Comparison of ENCODE assay signal across 30 cellular contexts in the genomic region with DNA sequence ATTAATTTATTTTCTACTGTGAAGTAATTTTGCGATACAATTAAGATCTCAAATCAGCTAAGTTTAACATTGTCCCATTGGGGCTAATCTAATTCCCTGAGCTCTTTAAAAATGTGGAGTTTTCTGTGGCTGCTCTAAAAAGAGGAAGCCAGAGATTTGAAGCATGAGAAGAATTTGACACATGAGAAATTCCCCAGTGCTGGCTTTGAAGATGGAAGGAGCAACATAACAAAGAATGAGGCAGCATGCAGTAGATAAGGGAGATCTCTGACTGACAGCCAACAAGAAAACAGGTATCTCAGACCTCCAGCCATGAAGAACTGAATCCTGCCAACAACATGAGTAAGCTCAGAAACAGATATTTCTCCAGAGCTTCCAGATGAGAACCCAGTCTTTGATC.
DNase-seq lines count a peak whose midpoint lies in the region; ATAC-seq, FAIRE-seq and TF ChIP-seq lines count a peak whose summit lies in the region.
"Had no signal": no experiment of that assay in that cellular context is flagged by ENCODE, and none has a peak within 500 bp of the region (broad histone marks: within the 10 kb centered on the region; RNA-seq: fewer than 3 reads in every experiment).

No MANE protein-coding gene starts in this region.

- peaks cover 21% of the 10 kb centered on the region; the same call in 2 of the 3 replicates for H3K4me1 Mint-ChIP-seq in GM23338
- H3K4me1 Mint-ChIP-seq: activated CD4-positive, alpha-beta memory T cell treated with anti-CD3 and anti-CD28 coated beads, Interleukin-2, amount 10 ng/mL, durations not matched to agents 7 days and 5 days; B cell; CD4-positive, alpha-beta memory T cell had no signal

- TF ChIP-seq CTCF in GM23338 (conservative IDR thresholded peaks at IDR 0.05; ENCODE audit: low read depth in 2 of 2) (no peak), K562 (IDR thresholded peaks at IDR 0.05 in 2 of 3, conservative IDR thresholded peaks at IDR 0.05 in 1 of 3; ENCODE audit: insufficient read depth in 2 of 3, low read depth in 1 of 3, low read length in 3 of 3) (no peak), gastroesophageal sphincter (IDR thresholded peaks at IDR 0.05) (no peak), omental fat pad (IDR thresholded peaks at IDR 0.05) (no peak)

- 0% methylated on average over 1 of the region's 1 CpG for WGBS in K562 (ENCODE audit: insufficient coverage, low coverage, missing lambda C conversion rate)
- 82 to 100% methylated on average over 1 of the region's 1 CpG for WGBS in gastroesophageal sphincter (ENCODE audit: low coverage in 1 of 2), 2 donors

- FAIRE-seq in K562 (lab: Jason Lieb, UNC) = no peak

- H3K4me2 ChIP-seq in GM23338 = no peak overlapping the region
- H3K4me2 ChIP-seq in K562 (ENCODE audit: insufficient read depth, low read length) = no peak overlapping the region

- in situ Hi-C loops in K562 (cut with MboI) = no loop called here

- H3K36me3 ChIP-seq in GM23338 (ENCODE audit: insufficient read depth) (no peaks in the 10 kb centered on the region), K562 (ENCODE audit: control insufficient read depth, insufficient read depth, low read length) (no peaks in the 10 kb centered on the region), gastroesophageal sphincter (no peaks in the 10 kb centered on the region)
- H3K36me3 ChIP-seq: lower lobe of right lung, SJSA1, transverse colon had no signal

- H3K9me2 ChIP-seq in GM23338 (ENCODE audit: insufficient read depth) = no peaks in the 10 kb centered on the region

- no peak overlapping the region for H3K4me3 Mint-ChIP-seq in GM23338
- H3K4me3 Mint-ChIP-seq: activated CD4-positive, alpha-beta memory T cell treated with anti-CD3 and anti-CD28 coated beads, Interleukin-2, amount 10 ng/mL, durations not matched to agents 7 days and 5 days; B cell; CD4-positive, alpha-beta memory T cell; effector memory CD8-positive, alpha-beta T cell; natural killer cell treated with Interleukin-12 subunit alpha and Interleukin-12 subunit beta and Interleukin-15 and Interleukin-18, amount 100 ng/mL, for 72 hours had no signal

- no peaks in the 10 kb centered on the region for H3K9me1 ChIP-seq in K562 (ENCODE audit: control insufficient read depth, insufficient read depth, low read length)

- H3F3A ChIP-seq in GM23338 (replicated peaks; ENCODE audit: low read depth) = no peaks in the 10 kb centered on the region

- TF ChIP-seq EP300 in K562 (IDR thresholded peaks at IDR 0.05; ENCODE audit: low read length) (no peak), gastroesophageal sphincter (IDR thresholded peaks at IDR 0.05) (no peak)

- H3K27me3 Mint-ChIP-seq in GM23338 (ENCODE audit: insufficient read depth, low read depth, poor library complexity) = no peaks in the 10 kb centered on the region
- H3K27me3 Mint-ChIP-seq: activated CD4-positive, alpha-beta memory T cell treated with anti-CD3 and anti-CD28 coated beads, Interleukin-2, amount 10 ng/mL, durations not matched to agents 7 days and 5 days; B cell; CD4-positive, alpha-beta memory T cell; effector memory CD8-positive, alpha-beta T cell; natural killer cell treated with Interleukin-12 subunit alpha and Interleukin-12 subunit beta and Interleukin-15 and Interleukin-18, amount 100 ng/mL, for 72 hours had no signal

- DNase-seq in GM23338 (ENCODE audit: low spot score) = peak; percentile 54
- DNase-seq in OCI-M1 (lab: John Stamatoyannopoulos, UW) = peak; percentile 48
- no peak for DNase-seq in K562 (ENCODE audit: extremely low read depth in 1 of 4, low spot score in 3 of 4)
- DNase-seq in kidney glomerular epithelial cell (lab: John Stamatoyannopoulos, UW) = peak; percentile 19
- no peak for DNase-seq in omental fat pad (ENCODE audit: low spot score)
- no peak for DNase-seq in COLO829 (ENCODE audit: low spot score)
- DNase-seq: ACHN; activated CD4-positive, alpha-beta memory T cell treated with anti-CD3 and anti-CD28 coated beads, Interleukin-2, amount 10 ng/mL, durations not matched to agents 7 days and 5 days; activated CD4-positive, CD25-positive, alpha-beta regulatory T cell treated with anti-CD3 and anti-CD28 coated beads, Interleukin-2, amount 50 U/mL, for 72 hours; activated CD8-positive, alpha-beta memory T cell treated with anti-CD3 and anti-CD28 coated beads, Interleukin-2, amount 50 U/mL, for 48 hours; activated naive CD4-positive, alpha-beta T cell treated with anti-CD3 and anti-CD28 coated beads, Interleukin-2, amount 50 U/mL, for 16 hours; amygdala; CD4-positive, alpha-beta memory T cell; effector memory CD8-positive, alpha-beta T cell; erythroblast; head of caudate nucleus; lower lobe of right lung; mucosa of descending colon; NCI-H1048; RPMI8226; stimulated activated CD4-positive, alpha-beta T cell treated with anti-CD3 and anti-CD28 coated beads, Interleukin-4, amount 100 ng/mL, for 24 hours; T-helper 1 cell; transverse colon had no signal

- H3K4me1 ChIP-seq in GM23338 (ENCODE audit: insufficient read depth) = peaks cover 12% of the 10 kb centered on the region; the same call in 1 of the 2 replicates
- no peaks in the 10 kb centered on the region for H3K4me1 ChIP-seq in K562 (replicated peaks in 1 of 2; ENCODE audit: control insufficient read depth in 2 of 2, insufficient read depth in 2 of 2, low read length in 2 of 2)
- H3K4me1 ChIP-seq in gastroesophageal sphincter = peaks cover 0 to 18% (median 0%) of the 10 kb centered on the region in 3 donors
- H3K4me1 ChIP-seq: lower lobe of right lung, SJSA1, transverse colon had no signal

- H3K9me3 ChIP-seq in K562 (replicated peaks; ENCODE audit: control insufficient read depth, insufficient read depth, low read depth, low read length) = no peaks in the 10 kb centered on the region
- H3K9me3 ChIP-seq in gastroesophageal sphincter = no peaks in the 10 kb centered on the region
- H3K9me3 ChIP-seq: lower lobe of right lung, transverse colon had no signal

- no peak overlapping the region for H3K4me3 ChIP-seq in GM23338
- no peak overlapping the region for H3K4me3 ChIP-seq in K562
- no peak overlapping the region for H3K4me3 ChIP-seq in gastroesophageal sphincter
- H3K4me3 ChIP-seq: coronary artery, lower lobe of right lung, mucosa of descending colon, SJSA1, transverse colon had no signal

- intact Hi-C loops in K562 (cut with micrococcal nuclease) = no loop called here

- H3K27ac ChIP-seq in GM23338 (ENCODE audit: low read depth) = no peak overlapping the region
- H3K27ac ChIP-seq in K562 (ENCODE audit: extremely low read depth, low read depth, low read length) = no peak overlapping the region
- H3K27ac ChIP-seq in gastroesophageal sphincter = no peak overlapping the region
- H3K27ac ChIP-seq: coronary artery, lower lobe of right lung, SJSA1, transverse colon had no signal

- BruUV-seq in K562 (replicated peaks; lab: Mats Ljungman, UMichigan) = no TSS peak

- POLR2A ChIA-PET in K562 (lab: Yijun Ruan, JAX) = no interaction called here

- no peaks in the 10 kb centered on the region for H3K36me3 Mint-ChIP-seq in GM23338 (ENCODE audit: low read depth)
- H3K36me3 Mint-ChIP-seq: CD4-positive, alpha-beta memory T cell; natural killer cell treated with Interleukin-12 subunit alpha and Interleukin-12 subunit beta and Interleukin-15 and Interleukin-18, amount 100 ng/mL, for 72 hours had no signal

- H4K20me1 ChIP-seq in GM23338 (replicated peaks; ENCODE audit: insufficient read depth) (no peaks in the 10 kb centered on the region), K562 (replicated peaks; ENCODE audit: control insufficient read depth, insufficient read depth, low read length) (no peaks in the 10 kb centered on the region)

- TF ChIP-seq POLR2A in K562 (conservative IDR thresholded peaks at IDR 0.05) (no peak), gastroesophageal sphincter (IDR thresholded peaks at IDR 0.05) (no peak)

- H3K9me3 Mint-ChIP-seq in GM23338 = peaks cover 2% of the 10 kb centered on the region; the same call in 1 of the 3 replicates
- H3K9me3 Mint-ChIP-seq: activated CD4-positive, alpha-beta memory T cell treated with anti-CD3 and anti-CD28 coated beads, Interleukin-2, amount 10 ng/mL, durations not matched to agents 7 days and 5 days had no signal

- H3K79me2 ChIP-seq in GM23338 (replicated peaks; ENCODE audit: insufficient read depth) = no peaks in the 10 kb centered on the region
- no peaks in the 10 kb centered on the region for H3K79me2 ChIP-seq in K562 (ENCODE audit: control insufficient read depth, insufficient read depth, low read length)

- H3K9ac ChIP-seq in K562 (ENCODE audit: insufficient read depth in 1 of 2, low read depth in 2 of 2, low read length in 2 of 2) = no peak overlapping the region

- H3K27ac Mint-ChIP-seq in GM23338 = no peak overlapping the region
- H3K27ac Mint-ChIP-seq: activated CD4-positive, alpha-beta memory T cell treated with anti-CD3 and anti-CD28 coated beads, Interleukin-2, amount 10 ng/mL, durations not matched to agents 7 days and 5 days; B cell; CD4-positive, alpha-beta memory T cell; effector memory CD8-positive, alpha-beta T cell; natural killer cell treated with Interleukin-12 subunit alpha and Interleukin-12 subunit beta and Interleukin-15 and Interleukin-18, amount 100 ng/mL, for 72 hours had no signal

- H3K27me3 ChIP-seq in GM23338 (ENCODE audit: insufficient read depth) (no peaks in the 10 kb centered on the region), K562 (ENCODE audit: control insufficient read depth in 2 of 2, insufficient read depth in 2 of 2, low read length in 2 of 2) (no peaks in the 10 kb centered on the region), gastroesophageal sphincter (no peaks in the 10 kb centered on the region)
- H3K27me3 ChIP-seq: SJSA1, transverse colon had no signal

- H2AFZ ChIP-seq in GM23338 (peak overlapping the region; percentile 9; the same call in 1 of the 2 replicates), K562 (ENCODE audit: low read depth, low read length) (no peak overlapping the region)

- CTCF ChIA-PET in K562 (lab: Yijun Ruan, JAX; ENCODE audit: low intra/inter-chr PET ratio) = no interaction called here

- ATAC-seq in GM23338 = peak; percentile 29; the same call in 2 of the 3 replicates
- ATAC-seq in K562 = no peak
- no peak for ATAC-seq in GM19324 (IDR thresholded peaks at IDR 0.05; ENCODE audit: low FRiP score, unreplicated experiment)
- no peak for ATAC-seq in gastroesophageal sphincter
- no peak for ATAC-seq in omental fat pad (ENCODE audit: low FRiP score)
- ATAC-seq: effector memory CD8-positive, alpha-beta T cell; HCT116; lower lobe of right lung; mucosa of descending colon; natural killer cell treated with Interleukin-12 subunit alpha and Interleukin-12 subunit beta and Interleukin-15 and Interleukin-18, amount 100 ng/mL, for 72 hours had no signal

- TF ChIP-seq RAD21 in K562 (CRISPR knock-in tag; conservative IDR thresholded peaks at IDR 0.05 in 1 of 2, IDR thresholded peaks at IDR 0.05 in 1 of 2) = no peak

Comparison
In these comparisons a context has a peak if more than half of its experiments do, and no peak if none do; other contexts are left out.
1. DNase-seq: peak in GM23338 (single experiment), OCI-M1 (single experiment) and kidney glomerular epithelial cell (single experiment); none in K562 (0 of 4), omental fat pad (single experiment) and COLO829 (single experiment).